Comparison of ENCODE assay signal across 8 cellular contexts in the genomic region with DNA sequence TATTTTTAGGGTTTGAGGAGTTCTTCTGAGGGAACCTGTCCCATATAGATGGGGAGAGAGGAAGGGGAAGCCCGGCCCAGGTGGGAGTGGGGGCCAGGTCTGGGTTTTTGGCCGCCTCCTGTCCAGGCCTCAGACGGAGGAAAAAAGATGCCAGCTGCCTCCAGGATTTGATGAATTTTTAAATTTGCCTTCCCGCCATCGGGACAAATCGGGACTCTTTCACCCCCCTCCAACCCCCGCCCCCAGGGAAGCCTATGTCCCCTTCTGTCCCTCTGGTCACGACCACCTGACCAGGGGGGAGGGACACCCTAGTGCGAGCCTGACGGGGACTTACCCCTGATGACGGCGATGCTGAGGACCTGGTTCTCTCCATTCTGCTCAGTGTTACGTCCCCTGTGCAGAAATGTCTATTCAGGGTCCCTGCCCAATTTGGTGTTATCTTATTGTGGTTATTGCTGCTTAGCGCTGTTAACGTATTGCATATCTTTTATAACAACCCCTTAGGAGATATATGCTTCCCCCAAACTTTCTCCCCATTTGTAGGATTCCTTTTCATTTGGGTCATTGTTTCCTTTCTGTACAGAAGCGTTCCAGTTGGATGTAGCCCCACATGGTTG.
DNase-seq lines count a peak whose midpoint lies in the region; ATAC-seq, FAIRE-seq and TF ChIP-seq lines count a peak whose summit lies in the region.

No MANE protein-coding gene starts in this region.

- no peak for TF ChIP-seq RAD21 in HepG2 (CRISPR knock-in tag; IDR thresholded peaks at IDR 0.05)

- BruUV-seq in HepG2 (replicated peaks; lab: Mats Ljungman, UMichigan), result TSS peak; percentile 53

- peak overlapping the region; percentile 95 for H3K4me3 ChIP-seq in OCI-LY1 (ENCODE audit: low read depth, low read length, poor library complexity, severe bottlenecking)
- H3K4me3 ChIP-seq in HepG2 (replicated peaks in 1 of 3; ENCODE audit: insufficient read depth in 1 of 3, low read depth in 2 of 3, low read length in 3 of 3), result peak overlapping the region; percentile 64 to 96 (median 91)

- H3K9me3 ChIP-seq in OCI-LY1 (ENCODE audit: low read length) (no peaks in the 10 kb centered on the region), HepG2 (ENCODE audit: low read length) (no peaks in the 10 kb centered on the region)

- POLR2A ChIA-PET in HepG2 (lab: Yijun Ruan, JAX), result no interaction called here

- no peaks in the 10 kb centered on the region for H3K9me2 ChIP-seq in OCI-LY1 (ENCODE audit: low read depth, low read length)

- peak; percentile 47 for ATAC-seq in central memory CD8-positive, alpha-beta T cell (replicated peaks; ENCODE audit: extremely low read depth, poor library complexity, severe bottlenecking)
- ATAC-seq in HepG2 (peak; percentile 21; the same call in 2 of the 3 replicates), HG02973 (IDR thresholded peaks at IDR 0.05; ENCODE audit: unreplicated experiment) (no peak)

- peaks cover 55% of the 10 kb centered on the region for H3K79me2 ChIP-seq in OCI-LY1 (ENCODE audit: insufficient read depth, low read length)
- peaks cover 62% of the 10 kb centered on the region for H3K79me2 ChIP-seq in HepG2 (ENCODE audit: insufficient read depth, low read length)

- peaks cover 30% of the 10 kb centered on the region for H3K36me3 ChIP-seq in OCI-LY1 (ENCODE audit: insufficient read depth, low read length)
- H3K36me3 ChIP-seq in HepG2 (replicated peaks in 1 of 2; ENCODE audit: control insufficient read depth in 1 of 2, insufficient read depth in 2 of 2, low read length in 2 of 2), result peaks cover 3 to 21% of the 10 kb centered on the region in 2 experiments; a peak in 4 of 5 replicates

- H3F3A ChIP-seq in OCI-LY1 (ENCODE audit: insufficient read depth, low read length), result no peaks in the 10 kb centered on the region

- in situ Hi-C loops in HepG2 (cut with HindIII; ENCODE audit: extremely low pct_ligation_motif_present, low pct_unique_long_range_greater_than_20kb), result no loop called here

- no peaks in the 10 kb centered on the region for H3K27me3 Mint-ChIP-seq in central memory CD8-positive, alpha-beta T cell

- peak overlapping the region; percentile 72 for H3K4me2 ChIP-seq in OCI-LY1 (ENCODE audit: low read length)
- peak overlapping the region; percentile 94 for H3K4me2 ChIP-seq in HepG2 (ENCODE audit: low read depth, low read length)

- TF ChIP-seq CTCF in GM20000 (IDR thresholded peaks at IDR 0.05; ENCODE audit: extremely low read depth, missing control alignments) (no peak), OCI-LY1 (IDR thresholded peaks at IDR 0.05; ENCODE audit: low read length) (no peak), HepG2 (CRISPR knock-in tag; IDR thresholded peaks at IDR 0.05) (no peak)

- peaks cover 9% of the 10 kb centered on the region for H3K36me3 Mint-ChIP-seq in central memory CD8-positive, alpha-beta T cell (ENCODE audit: insufficient read depth)

- H3K27ac Mint-ChIP-seq in central memory CD8-positive, alpha-beta T cell (ENCODE audit: low read depth), result peak overlapping the region; percentile 82

- H3K9me3 Mint-ChIP-seq in central memory CD8-positive, alpha-beta T cell, result no peaks in the 10 kb centered on the region

- FAIRE-seq in HepG2 (lab: Jason Lieb, UNC), result no peak

- H3K27me3 ChIP-seq in OCI-LY1 (ENCODE audit: insufficient read depth, low read length) (no peaks in the 10 kb centered on the region), HepG2 (ENCODE audit: control insufficient read depth in 1 of 2, insufficient read depth in 2 of 2, low read length in 2 of 2) (no peaks in the 10 kb centered on the region; a peak in 1 of 5 replicates)

- no peak for TF ChIP-seq EP300 in HepG2 (IDR thresholded peaks at IDR 0.05; ENCODE audit: low read depth in 2 of 2, low read length in 2 of 2)
- no peak for TF ChIP-seq EP300 in HepG2 (CRISPR knock-in tag; IDR thresholded peaks at IDR 0.05; ENCODE audit: borderline replicate concordance)

- 2% methylated on average over 10 of the region's 16 CpGs for WGBS in HepG2 (ENCODE audit: low lambda C conversion rate)

- H3K4me1 Mint-ChIP-seq in central memory CD8-positive, alpha-beta T cell, result peaks cover 38% of the 10 kb centered on the region

- H4K20me1 ChIP-seq in OCI-LY1 (ENCODE audit: insufficient read depth, low read length) (no peaks in the 10 kb centered on the region), HepG2 (ENCODE audit: insufficient read depth, low read length) (peaks cover 23% of the 10 kb centered on the region)

- CTCF ChIA-PET in HepG2 (lab: Yijun Ruan, JAX; ENCODE audit: low intra/inter-chr PET ratio, low total read pairs), result interaction anchor here (1.4 to 1.7 kb wide), 2 partner anchors 86 to 324 kb away, joined by 7 to 8 read pairs; no protein-coding TSS in a partner anchor

- H2AFZ ChIP-seq in OCI-LY1 (ENCODE audit: low read length) (no peak overlapping the region), HepG2 (ENCODE audit: low read length) (peak overlapping the region; percentile 56)

- no peak for TF ChIP-seq POLR2A in HepG2 (IDR thresholded peaks at IDR 0.05; ENCODE audit: insufficient read depth in 1 of 2, low read depth in 2 of 2, low read length in 2 of 2)

- DNase-seq in CD1c-positive myeloid dendritic cell (ENCODE audit: extremely low spot score), result peak; percentile 13
- DNase-seq in GM20000 (ENCODE audit: low spot score), result peak; percentile 38
- no peak for DNase-seq in central memory CD8-positive, alpha-beta T cell (ENCODE audit: low spot score in 2 of 2)
- DNase-seq in HepG2 (ENCODE audit: low spot score), result no peak
- DNase-seq in substantia nigra (lab: John Stamatoyannopoulos, UW), result peak in 8 of 49 donors; percentile 3 to 32 (median 6)
- no peak for DNase-seq in NCI-H345 treated with DMSO at 0.1 percent for 48 hours (lab: John Stamatoyannopoulos, UW; ENCODE audit: unreplicated experiment)

- H3K27ac ChIP-seq in OCI-LY1 (ENCODE audit: low read depth, low read length, poor library complexity, severe bottlenecking), result peak overlapping the region; percentile 27
- peak overlapping the region; percentile 95 for H3K27ac ChIP-seq in HepG2 (ENCODE audit: extremely low read length, insufficient read depth, low read length)
- H3K27ac ChIP-seq in substantia nigra (ENCODE audit: low read depth, low read length, poor library complexity, severe bottlenecking), result peak overlapping the region; percentile 52

- intact Hi-C loops in HepG2 (cut with micrococcal nuclease; ENCODE audit: unreplicated experiment), result loop anchor here (5.0 kb wide), 1 partner anchor 86 kb away; no protein-coding TSS in a partner anchor

- H3K9ac ChIP-seq in OCI-LY1 (ENCODE audit: low read length) (peak overlapping the region; percentile 97), HepG2 (ENCODE audit: insufficient read depth, low read depth, low read length) (peak overlapping the region; percentile 89)

- H3K4me1 ChIP-seq in OCI-LY1 (ENCODE audit: insufficient read depth, low read length, severe bottlenecking) (peaks cover 48% of the 10 kb centered on the region), HepG2 (ENCODE audit: insufficient read depth, low read length) (peaks cover 54% of the 10 kb centered on the region)

- peak overlapping the region; percentile 83 for H3K4me3 Mint-ChIP-seq in central memory CD8-positive, alpha-beta T cell

TF ChIP-seq in HepG2, 621 proteins besides CTCF, POLR2A, EP300 and RAD21:
- TF ChIP-seq SAP130 (CRISPR knock-in tag; IDR thresholded peaks at IDR 0.05; ENCODE audit: low read depth), result 0 out of 2 replicates have a peak, but pooled peaks have one; percentile 18
- TF ChIP-seq, protein P1, sequence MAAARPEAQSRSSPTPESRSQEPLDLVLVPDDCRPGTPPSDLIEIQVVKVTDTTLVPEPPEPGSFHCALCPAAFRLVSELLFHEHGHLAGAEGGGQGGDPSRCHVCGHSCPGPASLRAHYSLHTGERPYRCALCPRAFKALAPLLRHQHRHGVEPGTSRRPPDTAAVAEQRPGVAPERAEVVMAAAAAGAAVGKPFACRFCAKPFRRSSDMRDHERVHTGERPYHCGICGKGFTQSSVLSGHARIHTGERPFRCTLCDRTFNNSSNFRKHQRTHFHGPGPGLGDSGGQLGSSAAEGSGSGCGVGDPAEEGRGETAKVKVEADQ (CRISPR knock-in tag; IDR thresholded peaks at IDR 0.05; ENCODE audit: borderline replicate concordance), result no peak
- TF ChIP-seq AGO2 (optimal IDR thresholded peaks at IDR 0.05; ENCODE audit: low read depth, low read length), result no peak
- 0 out of 2 replicates have a peak, but pooled peaks have one; percentile 2 for TF ChIP-seq ZNF878 (CRISPR knock-in tag; IDR thresholded peaks at IDR 0.05)

Comparison
In these comparisons a context has a peak if more than half of its experiments do, and no peak if none do; other contexts are left out.
1. DNase-seq: peak in CD1c-positive myeloid dendritic cell (single experiment) and GM20000 (single experiment); none in central memory CD8-positive, alpha-beta T cell (0 of 2), HepG2 (single experiment) and NCI-H345 treated with DMSO at 0.1 percent for 48 hours (single experiment).
2. H3K27ac ChIP-seq: peak in every context shown above with its lines; median percentile 95 in HepG2; 52 in substantia nigra; 27 in OCI-LY1.